34 cellular contexts compared by ENCODE assay signal in the genomic region with DNA sequence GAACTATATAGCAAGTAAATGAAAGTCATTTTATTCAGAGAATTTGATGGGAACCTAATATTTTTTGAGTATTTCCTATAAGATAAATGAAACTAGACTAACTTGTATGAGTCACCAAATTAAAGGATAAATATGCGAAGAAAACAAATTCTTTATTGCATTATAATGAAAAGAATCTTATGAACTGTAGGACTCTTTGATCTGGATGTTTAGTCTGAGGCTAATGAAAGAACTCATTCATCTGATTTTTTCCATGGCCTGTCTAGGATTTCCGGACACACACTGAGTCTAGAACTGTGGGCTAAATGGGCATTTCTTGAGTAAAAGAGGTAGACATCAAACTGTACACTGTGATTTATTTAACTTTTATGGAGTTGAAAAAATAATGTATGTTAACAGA.
"Had no signal": no experiment of that assay in that cellular context is flagged by ENCODE, and none has a peak within 500 bp of the region (broad histone marks: within the 10 kb centered on the region; RNA-seq: fewer than 3 reads in every experiment).

No MANE protein-coding gene starts in this region.

- FAIRE-seq: islet of Langerhans had no signal

- H3K4me3 Mint-ChIP-seq: effector memory CD8-positive, alpha-beta T cell; naive B cell; natural killer cell treated with Interleukin-12 subunit alpha and Interleukin-12 subunit beta and Interleukin-15 and Interleukin-18, amount 100 ng/mL, for 72 hours; neural crest cell; stimulated activated naive CD8-positive, alpha-beta T cell treated with anti-CD3 and anti-CD28 coated beads, Interleukin-15, amount 100 ng/mL, for 72 hours had no signal

- H3K27me3 ChIP-seq: gastroesophageal sphincter, heart right ventricle, neutrophil, right atrium auricular region, suprapubic skin, transverse colon, upper lobe of right lung, vagina had no signal

- DNase-seq: dermis blood vessel endothelial cell; effector memory CD8-positive, alpha-beta T cell; foreskin fibroblast; glutamatergic neuron; heart right ventricle; hippocampal formation; left colon; left ventricle myocardium superior; lower lobe of right lung; mucosa of descending colon; naive B cell; stimulated activated CD4-positive, alpha-beta T cell treated with anti-CD3 and anti-CD28 coated beads, Interleukin-12 subunit alpha, Interleukin-12 subunit beta, amount 100 ng/mL, for 4 hours; stimulated activated CD4-positive, alpha-beta T cell treated with anti-CD3 and anti-CD28 coated beads, Interleukin-1b, Interleukin-23, amount 100 ng/mL, for 48 hours; stimulated activated CD4-positive, alpha-beta T cell treated with anti-CD3 and anti-CD28 coated beads, Interleukin-4, amount 100 ng/mL, for 1 hour; stimulated activated CD8-positive, alpha-beta memory T cell treated with anti-CD3 and anti-CD28 coated beads, Interleukin-4, amount 100 ng/mL, for 48 hours; stimulated activated naive CD4-positive, alpha-beta T cell; stimulated activated naive CD8-positive, alpha-beta T cell treated with anti-CD3 and anti-CD28 coated beads, Interleukin-15, amount 100 ng/mL, for 72 hours; transverse colon; upper lobe of right lung had no signal

- H3K36me3 ChIP-seq: gastroesophageal sphincter, heart right ventricle, lower lobe of right lung, neutrophil, prostate gland, right atrium auricular region, suprapubic skin, transverse colon, upper lobe of right lung, vagina had no signal

- H3K27ac ChIP-seq: coronary artery, epithelial cell of prostate, gastroesophageal sphincter, heart right ventricle, lower lobe of right lung, neutrophil, parathyroid adenoma, prostate gland, right atrium auricular region, suprapubic skin, transverse colon, upper lobe of right lung, vagina had no signal

- H3K4me1 Mint-ChIP-seq: naive B cell; stimulated activated naive CD8-positive, alpha-beta T cell treated with anti-CD3 and anti-CD28 coated beads, Interleukin-15, amount 100 ng/mL, for 72 hours had no signal

- H3K27ac Mint-ChIP-seq: effector memory CD8-positive, alpha-beta T cell; naive B cell; natural killer cell treated with Interleukin-12 subunit alpha and Interleukin-12 subunit beta and Interleukin-15 and Interleukin-18, amount 100 ng/mL, for 72 hours had no signal

- H3K9me3 ChIP-seq: gastroesophageal sphincter, heart right ventricle, lower lobe of right lung, mucosa of descending colon, neutrophil, prostate gland, right atrium auricular region, suprapubic skin, transverse colon, upper lobe of right lung, vagina had no signal

- ATAC-seq: effector memory CD8-positive, alpha-beta T cell; esophagus mucosa; gastroesophageal sphincter; heart right ventricle; left colon; left ventricle myocardium superior; lower lobe of right lung; mucosa of descending colon; natural killer cell treated with Interleukin-12 subunit alpha and Interleukin-12 subunit beta and Interleukin-15 and Interleukin-18, amount 100 ng/mL, for 72 hours; sciatic nerve; stimulated activated naive CD8-positive, alpha-beta T cell treated with anti-CD3 and anti-CD28 coated beads, Interleukin-15, amount 100 ng/mL, for 72 hours; upper lobe of right lung had no signal

- H3K4me3 ChIP-seq: coronary artery, gastroesophageal sphincter, heart right ventricle, lower lobe of right lung, mucosa of descending colon, prostate gland, right atrium auricular region, smooth muscle cell, suprapubic skin, transverse colon, upper lobe of right lung, vagina had no signal

- H3K4me1 ChIP-seq: gastroesophageal sphincter, heart right ventricle, lower lobe of right lung, parathyroid adenoma, prostate gland, right atrium auricular region, transverse colon, upper lobe of right lung, vagina had no signal

- H3K36me3 Mint-ChIP-seq: naive B cell; natural killer cell treated with Interleukin-12 subunit alpha and Interleukin-12 subunit beta and Interleukin-15 and Interleukin-18, amount 100 ng/mL, for 72 hours had no signal

- H3K9me3 Mint-ChIP-seq: effector memory CD8-positive, alpha-beta T cell; naive B cell; natural killer cell treated with Interleukin-12 subunit alpha and Interleukin-12 subunit beta and Interleukin-15 and Interleukin-18, amount 100 ng/mL, for 72 hours; stimulated activated naive CD8-positive, alpha-beta T cell treated with anti-CD3 and anti-CD28 coated beads, Interleukin-15, amount 100 ng/mL, for 72 hours had no signal

- H3K27me3 Mint-ChIP-seq: naive B cell; stimulated activated naive CD8-positive, alpha-beta T cell treated with anti-CD3 and anti-CD28 coated beads, Interleukin-15, amount 100 ng/mL, for 72 hours had no signal
